17 cellular contexts compared by ENCODE assay signal in the genomic region with DNA sequence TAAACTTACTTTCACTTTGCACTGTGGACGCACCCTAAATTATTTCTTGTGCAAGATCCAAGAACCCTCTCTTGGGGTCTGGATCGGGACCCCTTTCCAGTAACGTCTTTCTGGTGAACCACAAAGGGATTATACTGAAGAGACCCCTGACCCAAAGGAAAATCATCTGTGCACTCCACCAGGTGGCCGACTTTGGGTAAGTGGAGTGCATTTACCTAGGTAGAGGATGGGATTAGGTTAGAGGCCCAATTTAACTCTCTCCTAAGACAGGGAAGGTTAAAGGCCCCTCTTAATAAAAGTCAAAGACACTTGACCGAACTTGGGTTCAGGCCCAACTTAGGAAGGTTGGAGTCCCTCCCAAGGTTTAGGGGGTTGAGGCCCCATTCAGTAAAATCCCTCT. TPM values are rescaled to one million over a fixed set of nuclear protein-coding genes. Genes with fewer than 3 reads are reported as not detected.
DNase-seq lines count a peak whose midpoint lies in the region; ATAC-seq and TF ChIP-seq lines count a peak whose summit lies in the region.
"Had no signal": no experiment of that assay in that cellular context is flagged by ENCODE, and none has a peak within 500 bp of the region (broad histone marks: within the 10 kb centered on the region; RNA-seq: fewer than 3 reads in every experiment).

No MANE protein-coding gene starts in this region.

- H3K4me3 ChIP-seq in ACC112 (ENCODE audit: low read depth, low read length): peak overlapping the region; percentile 55
- no peak overlapping the region for H3K4me3 ChIP-seq in IMR-90 (ENCODE audit: insufficient read depth, low read depth, low read length)
- H3K4me3 ChIP-seq: A549, HAP-1 had no signal

- no peaks in the 10 kb centered on the region for H3K27me3 ChIP-seq in ACC112 (ENCODE audit: insufficient read depth, low read length)
- no peaks in the 10 kb centered on the region for H3K27me3 ChIP-seq in IMR-90 (ENCODE audit: control insufficient read depth, insufficient read depth, low read length)

- peak overlapping the region; percentile 70 for H2AFZ ChIP-seq in ACC112 (ENCODE audit: low read length, unreplicated experiment)
- H2AFZ ChIP-seq in IMR-90 (replicated peaks; ENCODE audit: low read length, poor library complexity): no peak overlapping the region

- no peak overlapping the region for H2BK20ac ChIP-seq in IMR-90 (ENCODE audit: low read depth, low read length)

- H3K36me3 ChIP-seq in ACC112 (ENCODE audit: insufficient read depth, low read length) (no peaks in the 10 kb centered on the region), IMR-90 (ENCODE audit: control insufficient read depth, insufficient read depth, low read length) (no peaks in the 10 kb centered on the region)
- H3K36me3 ChIP-seq: HAP-1 had no signal

- TF ChIP-seq CTCF in IMR-90 (conservative IDR thresholded peaks at IDR 0.05; ENCODE audit: low read depth, low read length): no peak
- TF ChIP-seq CTCF in WTC11 (IDR thresholded peaks at IDR 0.05): no peak

- H3K79me2 ChIP-seq in ACC112 (ENCODE audit: control insufficient read depth, insufficient read depth, low read length, unreplicated experiment): no peaks in the 10 kb centered on the region

- H2AK5ac ChIP-seq in IMR-90 (ENCODE audit: low read depth, low read length): no peak overlapping the region

- no peak overlapping the region for H3K18ac ChIP-seq in IMR-90 (ENCODE audit: low read depth, low read length)

- no peak overlapping the region for H3K23ac ChIP-seq in IMR-90 (ENCODE audit: low read depth, low read length)

- POLR2A ChIA-PET in IMR-90 (lab: Charles Lee; ENCODE audit: unreplicated experiment) (no interaction called here), WTC11 (lab: Charles Lee) (no interaction called here)

- H3K4ac ChIP-seq in IMR-90 (ENCODE audit: low read depth, low read length): no peak overlapping the region

- H3K27me3 Mint-ChIP-seq in WTC11 (ENCODE audit: low read depth): no peaks in the 10 kb centered on the region
- H3K27me3 Mint-ChIP-seq: CD4-positive, alpha-beta memory T cell had no signal

- no peaks in the 10 kb centered on the region for H3K9me3 ChIP-seq in IMR-90 (ENCODE audit: control insufficient read depth, insufficient read depth, low read length)
- H3K9me3 ChIP-seq: A549, HAP-1 had no signal

- dilution Hi-C loops in IMR-90 (cut with HindIII; ENCODE audit: low sequenced_read_pairs, unreplicated experiment): no loop called here

- no CpG with 5 or more reads among the region's 5 CpGs for WGBS in IMR-90 (ENCODE audit: extremely low coverage in 2 of 2, insufficient read length in 1 of 2), 2 experiments

- H4K5ac ChIP-seq in IMR-90 (ENCODE audit: low read depth, low read length): no peak overlapping the region

- H3K4me1 ChIP-seq in ACC112 (ENCODE audit: control insufficient read depth, insufficient read depth, low read length, unreplicated experiment) (peaks cover 26% of the 10 kb centered on the region), IMR-90 (ENCODE audit: control insufficient read depth, insufficient read depth, low read length) (peaks cover 8% of the 10 kb centered on the region; the same call in 1 of the 2 replicates)
- H3K4me1 ChIP-seq: A549, HAP-1 had no signal

- no peak for TF ChIP-seq POLR2A in IMR-90 (IDR thresholded peaks at IDR 0.05; ENCODE audit: low read depth, low read length)

- H3K14ac ChIP-seq in IMR-90 (replicated peaks; ENCODE audit: low read depth, low read length): no peak overlapping the region

- ATAC-seq in IMR-90 (ENCODE audit: low read depth): no peak
- ATAC-seq in WTC11: peak; percentile 65
- ATAC-seq in HG03432 (IDR thresholded peaks at IDR 0.05; ENCODE audit: unreplicated experiment): no peak
- no peak for ATAC-seq in HG03439 (IDR thresholded peaks at IDR 0.05; ENCODE audit: unreplicated experiment)
- ATAC-seq: A549 had no signal

- H3K4me3 Mint-ChIP-seq in WTC11: no peak overlapping the region
- H3K4me3 Mint-ChIP-seq: CD4-positive, alpha-beta memory T cell had no signal

- DNase-seq in IMR-90 (no peak), WTC11 (ENCODE audit: low spot score) (no peak), NCI-H69 (lab: John Stamatoyannopoulos, UW) (no peak)
- DNase-seq: 8988T; C1 segment of cervical spinal cord; Calu3; CD4-positive, alpha-beta memory T cell; COR-L47; DMS53; DMS79 treated with DMSO at 0.1 percent for 48 hours; GF-D8; GOT3 had no signal

- no peak overlapping the region for H3K27ac Mint-ChIP-seq in WTC11
- H3K27ac Mint-ChIP-seq: CD4-positive, alpha-beta memory T cell had no signal

- no peak overlapping the region for H2AK9ac ChIP-seq in IMR-90 (replicated peaks; ENCODE audit: low read depth, low read length, poor library complexity)

- H3K9ac ChIP-seq in IMR-90 (ENCODE audit: low read depth, low read length): no peak overlapping the region

- no peaks in the 10 kb centered on the region for H3K79me1 ChIP-seq in IMR-90 (ENCODE audit: low read depth in 1 of 2, low read length in 2 of 2)

- no peak overlapping the region for H2BK15ac ChIP-seq in IMR-90 (ENCODE audit: low read depth, low read length)

- TF ChIP-seq RAD21 in IMR-90 (IDR thresholded peaks at IDR 0.05; ENCODE audit: low read length): no peak

- H3K4me2 ChIP-seq in IMR-90 (ENCODE audit: low read depth, low read length): peak overlapping the region; percentile 34
- H3K4me2 ChIP-seq: A549 had no signal

- H2BK120ac ChIP-seq in IMR-90 (ENCODE audit: low read depth, low read length): no peak overlapping the region

- in situ Hi-C loops in IMR-90 (cut with MboI; ENCODE audit: low sequenced_read_pairs): no loop called here

- H4K8ac ChIP-seq in IMR-90 (ENCODE audit: low read depth in 2 of 2, low read length in 2 of 2): no peak overlapping the region

- H3K4me1 Mint-ChIP-seq in WTC11: peaks cover 4% of the 10 kb centered on the region
- H3K4me1 Mint-ChIP-seq: CD4-positive, alpha-beta memory T cell had no signal

- H3K56ac ChIP-seq in IMR-90 (ENCODE audit: extremely low read depth, insufficient read depth, low read length): no peak overlapping the region

- BruUV-seq in IMR-90 (replicated peaks; lab: Mats Ljungman, UMichigan): no TSS peak

- no peak overlapping the region for H4K91ac ChIP-seq in IMR-90 (ENCODE audit: insufficient read depth, low read depth, low read length)

- H4K20me1 ChIP-seq in IMR-90 (ENCODE audit: insufficient read depth, low read length): no peaks in the 10 kb centered on the region

- intact Hi-C loops in IMR-90 (cut with micrococcal nuclease): no loop called here

- no peak overlapping the region for H3K27ac ChIP-seq in ACC112 (ENCODE audit: low read depth, low read length)
- H3K27ac ChIP-seq in IMR-90 (ENCODE audit: insufficient read depth, low read length): no peak overlapping the region
- H3K27ac ChIP-seq: A549 had no signal

- H2BK5ac ChIP-seq in IMR-90 (ENCODE audit: low read depth, low read length, poor library complexity, severe bottlenecking): no peak overlapping the region

- H3K36me3 Mint-ChIP-seq in WTC11: no peaks in the 10 kb centered on the region
- H3K36me3 Mint-ChIP-seq: CD4-positive, alpha-beta memory T cell had no signal

- CTCF ChIA-PET in IMR-90 (lab: Yijun Ruan, JAX): interaction anchor here (0.6 kb wide), 1 partner anchor 24 kb away, joined by 3 read pairs; no protein-coding TSS in a partner anchor
- CTCF ChIA-PET in WTC11 (lab: Charles Lee): no interaction called here

- no peaks in the 10 kb centered on the region for H3K9me1 ChIP-seq in IMR-90 (ENCODE audit: insufficient read depth, low read length)

- no peaks in the 10 kb centered on the region for H3K9me3 Mint-ChIP-seq in WTC11
- H3K9me3 Mint-ChIP-seq: CD4-positive, alpha-beta memory T cell had no signal

TF ChIP-seq in IMR-90, 13 proteins besides CTCF, POLR2A, EP300 and RAD21 (continues in another document):
- TF ChIP-seq RFX5 (IDR thresholded peaks at IDR 0.05; ENCODE audit: low read depth, low read length) (no peak), ELK1 (IDR thresholded peaks at IDR 0.05; ENCODE audit: borderline replicate concordance, low read depth, low read length) (no peak), MXI1 (IDR thresholded peaks at IDR 0.05; ENCODE audit: borderline replicate concordance, low read depth, low read length) (no peak)

RNA-seq across cellular contexts. Expression of gene PAIP1, which starts 8.2 kb away (rescaled TPM):
- total RNA-seq in IMR-90 (2012; rRNA removed): 101 and 123 TPM in 2 replicates
- 52.9 and 59.1 TPM in 2 replicates for polyA plus RNA-seq in IMR-90 (2012; rRNA removed)
- 18.9 TPM in 2 replicates for polyA plus RNA-seq in IMR-90 (2012; cell fraction: cytosol; rRNA removed)
- 5.3 and 33.3 TPM in 2 replicates for polyA plus RNA-seq in IMR-90 (2012; cell fraction: nucleus; rRNA removed; ENCODE audit: low replicate concordance)
- 82.5 to 85.2 TPM (median 83.5 TPM) in 3 replicates for total RNA-seq in WTC11 (2021)

RNA-seq across cellular contexts. Expression of gene NNT, which starts 37.9 kb away (rescaled TPM):
- total RNA-seq in IMR-90 (2012; rRNA removed) (57.2 and 58.0 TPM in 2 replicates), WTC11 (2021) (32.0 to 37.6 TPM (median 33.1 TPM) in 3 replicates)
- 19.5 and 23.1 TPM in 2 replicates for polyA plus RNA-seq in IMR-90 (2012; rRNA removed)
- 12.4 and 12.6 TPM in 2 replicates for polyA plus RNA-seq in IMR-90 (2012; cell fraction: cytosol; rRNA removed)
- 15.7 and 32.3 TPM in 2 replicates for polyA plus RNA-seq in IMR-90 (2012; cell fraction: nucleus; rRNA removed; ENCODE audit: low replicate concordance)

RNA-seq across cellular contexts. Expression of gene C5orf34, which starts 50.1 kb away (rescaled TPM):
- 6.1 and 7.2 TPM in 2 replicates for total RNA-seq in IMR-90 (2012; rRNA removed)
- polyA plus RNA-seq in IMR-90 (2012; rRNA removed): 3.3 TPM in 2 replicates
- polyA plus RNA-seq in IMR-90 (2012; cell fraction: cytosol; rRNA removed): 0.22 and 0.37 TPM in 2 replicates
- 0.70 and 7.0 TPM in 2 replicates for polyA plus RNA-seq in IMR-90 (2012; cell fraction: nucleus; rRNA removed; ENCODE audit: low replicate concordance)
- total RNA-seq in WTC11 (2021): 7.3 to 9.7 TPM (median 9.4 TPM) in 3 replicates
